8 cellular contexts compared by ENCODE assay signal in genomic region chr20:63381781-63382431, GRCh38. TPM values are rescaled to one million over a fixed set of nuclear protein-coding genes. Genes with fewer than 3 reads are reported as not detected.
DNase-seq lines count a peak whose midpoint lies in the region; ATAC-seq and TF ChIP-seq lines count a peak whose summit lies in the region.

No MANE protein-coding gene starts in this region.

- no peak for ATAC-seq in GM18502 (IDR thresholded peaks at IDR 0.05; ENCODE audit: poor library complexity, unreplicated experiment)

- intact Hi-C loops in activated T-helper 1 cell treated with anti-CD3 and anti-CD28 coated beads, Interleukin-12 subunit alpha, Interleukin-12 subunit beta, Interleukin-2, Interleukin-4 antibody, amounts not matched to agents 30 ng/mL and 10 ng/mL and 1 ng/mL, durations not matched to agents 14 hours and 24 hours and 36 hours (cut with micrococcal nuclease): loop anchor here (1.0 kb wide), 2 partner anchors 73 to 159 kb away; no protein-coding TSS in a partner anchor

- H3K4me3 Mint-ChIP-seq in activated T-helper 1 cell treated with anti-CD3 and anti-CD28 coated beads, Interleukin-12 subunit alpha, Interleukin-12 subunit beta, Interleukin-2, Interleukin-4 antibody, amounts not matched to agents 30 ng/mL and 10 ng/mL and 1 ng/mL, durations not matched to agents 14 hours and 24 hours and 36 hours: no peak overlapping the region
- H3K4me3 Mint-ChIP-seq in nephron progenitor cell: no peak overlapping the region

- TF ChIP-seq CTCF in WI38 (IDR thresholded peaks at IDR 0.05; ENCODE audit: low read depth, low read length) (peak; percentile 98), nephron progenitor cell (IDR thresholded peaks at IDR 0.05) (peak; percentile 99)

- no peaks in the 10 kb centered on the region for H3K4me1 Mint-ChIP-seq in activated T-helper 1 cell treated with anti-CD3 and anti-CD28 coated beads, Interleukin-12 subunit alpha, Interleukin-12 subunit beta, Interleukin-2, Interleukin-4 antibody, amounts not matched to agents 30 ng/mL and 10 ng/mL and 1 ng/mL, durations not matched to agents 14 hours and 24 hours and 36 hours (ENCODE audit: low read depth)
- H3K4me1 Mint-ChIP-seq in nephron progenitor cell: peaks cover 31% of the 10 kb centered on the region

- peak; percentile 14 for DNase-seq in activated T-helper 1 cell treated with Interleukin-2 at 50 U/mL for 16 hours (ENCODE audit: low read depth)
- no peak for DNase-seq in activated T-helper 1 cell treated with anti-CD3 and anti-CD28 coated beads, Interleukin-12 subunit alpha, Interleukin-12 subunit beta, Interleukin-2, Interleukin-4 antibody, amounts not matched to agents 30 ng/mL and 10 ng/mL and 1 ng/mL, durations not matched to agents 14 hours and 24 hours and 36 hours (ENCODE audit: low spot score)
- peak; percentile 31 for DNase-seq in effector CD4-positive, alpha-beta T cell
- DNase-seq in nephron progenitor cell: peak; percentile 85
- DNase-seq in NK-92 (lab: John Stamatoyannopoulos, UW; ENCODE audit: unreplicated experiment): no peak
- DNase-seq in NCI-H510A (lab: John Stamatoyannopoulos, UW): no peak

- no peak overlapping the region for H3K4me3 ChIP-seq in WI38 (ENCODE audit: low read depth, low read length)

- H3K27me3 Mint-ChIP-seq in activated T-helper 1 cell treated with anti-CD3 and anti-CD28 coated beads, Interleukin-12 subunit alpha, Interleukin-12 subunit beta, Interleukin-2, Interleukin-4 antibody, amounts not matched to agents 30 ng/mL and 10 ng/mL and 1 ng/mL, durations not matched to agents 14 hours and 24 hours and 36 hours (ENCODE audit: insufficient read depth): peaks cover 6% of the 10 kb centered on the region
- peaks cover 32% of the 10 kb centered on the region for H3K27me3 Mint-ChIP-seq in nephron progenitor cell (ENCODE audit: low read depth, poor library complexity)

- H3K9me3 Mint-ChIP-seq in activated T-helper 1 cell treated with anti-CD3 and anti-CD28 coated beads, Interleukin-12 subunit alpha, Interleukin-12 subunit beta, Interleukin-2, Interleukin-4 antibody, amounts not matched to agents 30 ng/mL and 10 ng/mL and 1 ng/mL, durations not matched to agents 14 hours and 24 hours and 36 hours: peaks cover 18% of the 10 kb centered on the region
- peaks cover 25% of the 10 kb centered on the region for H3K9me3 Mint-ChIP-seq in nephron progenitor cell

- H3K36me3 Mint-ChIP-seq in activated T-helper 1 cell treated with anti-CD3 and anti-CD28 coated beads, Interleukin-12 subunit alpha, Interleukin-12 subunit beta, Interleukin-2, Interleukin-4 antibody, amounts not matched to agents 30 ng/mL and 10 ng/mL and 1 ng/mL, durations not matched to agents 14 hours and 24 hours and 36 hours (ENCODE audit: low read depth): no peaks in the 10 kb centered on the region
- H3K36me3 Mint-ChIP-seq in nephron progenitor cell (ENCODE audit: low read depth): no peaks in the 10 kb centered on the region

- no peak overlapping the region for H3K27ac Mint-ChIP-seq in activated T-helper 1 cell treated with anti-CD3 and anti-CD28 coated beads, Interleukin-12 subunit alpha, Interleukin-12 subunit beta, Interleukin-2, Interleukin-4 antibody, amounts not matched to agents 30 ng/mL and 10 ng/mL and 1 ng/mL, durations not matched to agents 14 hours and 24 hours and 36 hours
- no peak overlapping the region for H3K27ac Mint-ChIP-seq in nephron progenitor cell

RNA-seq across cellular contexts. Expression of gene CHRNA4, which starts 20.8 kb away (rescaled TPM):
- not detected in 2 replicates for total RNA-seq in activated T-helper 1 cell treated with anti-CD3 and anti-CD28 coated beads, Interleukin-12 subunit alpha, Interleukin-12 subunit beta, Interleukin-2, Interleukin-4 antibody, amounts not matched to agents 30 ng/mL and 10 ng/mL and 1 ng/mL, durations not matched to agents 14 hours and 24 hours and 36 hours

Comparison
In these comparisons a context has a peak if more than half of its experiments do, and no peak if none do; other contexts are left out.
1. DNase-seq: peak in activated T-helper 1 cell treated with Interleukin-2 at 50 U/mL for 16 hours (single experiment), effector CD4-positive, alpha-beta T cell (single experiment) and nephron progenitor cell (single experiment); none in activated T-helper 1 cell treated with anti-CD3 and anti-CD28 coated beads, Interleukin-12 subunit alpha, Interleukin-12 subunit beta, Interleukin-2, Interleukin-4 antibody, amounts not matched to agents 30 ng/mL and 10 ng/mL and 1 ng/mL, durations not matched to agents 14 hours and 24 hours and 36 hours (single experiment), NK-92 (single experiment) and NCI-H510A (single experiment).